Comparison of ENCODE assay signal across 17 cellular contexts in the genomic region with DNA sequence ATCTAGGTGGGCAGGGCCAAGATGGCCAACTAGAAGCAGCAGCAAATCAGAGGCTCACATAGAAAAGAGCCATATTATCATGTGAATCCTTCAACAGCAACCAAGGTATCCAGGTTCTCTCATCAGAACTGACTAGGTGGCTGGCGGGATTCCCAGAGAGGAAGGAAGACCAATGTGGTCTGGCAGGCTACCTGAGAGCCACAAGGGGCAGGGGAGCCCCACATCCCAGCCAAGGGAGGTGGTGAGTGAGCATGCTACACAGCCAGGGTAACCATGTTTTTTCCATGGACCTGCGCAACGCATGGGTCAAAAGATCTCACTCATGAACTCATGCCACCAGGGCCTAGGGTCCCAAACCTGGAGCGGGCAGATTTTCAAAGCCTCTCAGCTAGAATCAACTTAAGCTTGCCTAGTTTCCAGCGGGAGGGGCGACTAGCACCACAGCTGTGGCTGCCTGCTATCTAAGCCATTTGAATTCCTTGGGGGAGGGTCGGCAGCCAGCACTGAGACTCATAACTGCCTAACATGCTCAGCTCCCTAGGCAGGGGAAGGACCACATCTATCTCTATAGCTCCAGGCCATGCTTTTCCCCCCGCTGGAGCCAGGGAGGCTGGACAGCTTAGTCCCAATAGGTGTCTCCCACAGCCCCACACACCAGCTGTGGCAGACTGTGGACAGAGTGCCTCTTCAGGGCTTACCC. TPM values are rescaled to one million over a fixed set of nuclear protein-coding genes. Genes with fewer than 3 reads are reported as not detected.
"Had no signal": no experiment of that assay in that cellular context is flagged by ENCODE, and none has a peak within 500 bp of the region (broad histone marks: within the 10 kb centered on the region; RNA-seq: fewer than 3 reads in every experiment).

No MANE protein-coding gene starts in this region.

- H3K4me3 Mint-ChIP-seq: activated naive CD4-positive, alpha-beta T cell treated with anti-CD3 and anti-CD28 coated beads for 36 hours; activated T-helper 17 cell treated with anti-CD3 and anti-CD28 coated beads, Interleukin-2, amount 50 U/mL, for 72 hours; brain had no signal

- H3K27me3 Mint-ChIP-seq: activated T-helper 17 cell treated with anti-CD3 and anti-CD28 coated beads, Interleukin-2, amount 50 U/mL, for 72 hours had no signal

- H3K4me2 ChIP-seq: smooth muscle cell had no signal

- H3K27me3 ChIP-seq: esophagus muscularis mucosa, tibial artery, vagina had no signal

- ATAC-seq: activated T-helper 17 cell treated with anti-CD3 and anti-CD28 coated beads, Interleukin-2, amount 50 U/mL, for 72 hours; left ventricle myocardium superior had no signal

- H3K4me1 Mint-ChIP-seq: activated T-helper 17 cell treated with anti-CD3 and anti-CD28 coated beads, Interleukin-2, amount 50 U/mL, for 72 hours; brain had no signal

- H3K4me1 ChIP-seq: esophagus muscularis mucosa, tibial artery, vagina had no signal

- H3K36me3 Mint-ChIP-seq: brain had no signal

- H3K4me3 ChIP-seq: dorsolateral prefrontal cortex, esophagus muscularis mucosa, smooth muscle cell, tibial artery, vagina had no signal

- DNase-seq: activated CD4-positive, alpha-beta T cell treated with anti-CD3 and anti-CD28 coated beads for 48 hours; activated CD8-positive, alpha-beta memory T cell treated with anti-CD3 and anti-CD28 coated beads for 24 hours; activated naive CD4-positive, alpha-beta T cell treated with anti-CD3 and anti-CD28 coated beads for 36 hours; activated T-cell treated with anti-CD3 and anti-CD28 coated beads for 4 hours; cerebellar nuclear complex; dorsolateral prefrontal cortex; left ventricle myocardium superior; mesenchymal stem cell; T1000; tibial artery had no signal

- H3K36me3 ChIP-seq: esophagus muscularis mucosa, tibial artery, vagina had no signal

- H3K27ac ChIP-seq: dorsolateral prefrontal cortex, esophagus muscularis mucosa, tibial artery, vagina, VCaP had no signal

- H3K27ac Mint-ChIP-seq: activated naive CD4-positive, alpha-beta T cell treated with anti-CD3 and anti-CD28 coated beads for 36 hours; activated T-helper 17 cell treated with anti-CD3 and anti-CD28 coated beads, Interleukin-2, amount 50 U/mL, for 72 hours; brain had no signal

- H3K9me3 ChIP-seq: vagina had no signal

RNA-seq across cellular contexts. Expression of gene CASP12, which starts 28.7 kb away (rescaled TPM):
- total RNA-seq: activated naive CD4-positive, alpha-beta T cell treated with anti-CD3 and anti-CD28 coated beads for 36 hours; activated T-helper 17 cell treated with anti-CD3 and anti-CD28 coated beads, Interleukin-2, amount 50 U/mL, for 72 hours; kidney epithelial cell; left ventricle myocardium superior; smooth muscle cell had no signal
